In genomic region chr10:14562197-14562596, GRCh38 we compare ENCODE assay signal across 11 cellular contexts.
DNase-seq lines count a peak whose midpoint lies in the region; ATAC-seq and TF ChIP-seq lines count a peak whose summit lies in the region.
"Had no signal": no experiment of that assay in that cellular context is flagged by ENCODE, and none has a peak within 500 bp of the region (broad histone marks: within the 10 kb centered on the region; RNA-seq: fewer than 3 reads in every experiment).

No MANE protein-coding gene starts in this region.

- ATAC-seq in activated naive CD4-positive, alpha-beta T cell treated with anti-CD3 and anti-CD28 coated beads, Interleukin-2, amount 50 U/mL, for 72 hours, result peak; percentile 59 to 67
- ATAC-seq in naive thymus-derived CD8-positive, alpha-beta T cell, result peak in 1 of 2 donors; percentile 24
- ATAC-seq: psoas muscle had no signal

- TF ChIP-seq CTCF in HL-60 (IDR thresholded peaks at IDR 0.05; ENCODE audit: insufficient read depth, low read length) (no peak), ovary (IDR thresholded peaks at IDR 0.05) (no peak)

- H3K27me3 ChIP-seq in BLaER1, result no peaks in the 10 kb centered on the region
- H3K27me3 ChIP-seq in HL-60 (ENCODE audit: insufficient read depth, poor library complexity, severe bottlenecking), result no peaks in the 10 kb centered on the region
- H3K27me3 ChIP-seq in ovary, result no peaks in the 10 kb centered on the region

- H3K9ac ChIP-seq in BLaER1, result 0 out of 2 replicates have a peak overlapping the region, but pooled peaks have one; percentile 5

- peaks cover 0 to 12% of the 10 kb centered on the region in 2 donors for H3K9me3 Mint-ChIP-seq in activated naive CD4-positive, alpha-beta T cell treated with anti-CD3 and anti-CD28 coated beads, Interleukin-2, amount 50 U/mL, for 72 hours
- H3K9me3 Mint-ChIP-seq in naive thymus-derived CD8-positive, alpha-beta T cell, result peaks cover 0 to 9% (median 3%) of the 10 kb centered on the region in 9 donors

- H3K4me3 ChIP-seq in BLaER1 (no peak overlapping the region), HL-60 (replicated peaks; ENCODE audit: insufficient read depth, low read length) (no peak overlapping the region), ovary (no peak overlapping the region)
- H3K4me3 ChIP-seq: psoas muscle had no signal

- H4K20me1 ChIP-seq in BLaER1, result peaks cover 100% of the 10 kb centered on the region

- no peak for DNase-seq in HL-60 (ENCODE audit: low read depth in 1 of 2, low spot score in 1 of 2)
- no peak for DNase-seq in activated naive CD4-positive, alpha-beta T cell treated with anti-CD3 and anti-CD28 coated beads, Interleukin-2, amount 50 U/mL, for 72 hours (ENCODE audit: low spot score in 2 of 2)
- DNase-seq in naive thymus-derived CD8-positive, alpha-beta T cell, result no peak
- no peak for DNase-seq in ovary
- DNase-seq in DMS153 treated with DMSO at 0.1 percent for 48 hours (lab: John Stamatoyannopoulos, UW; ENCODE audit: unreplicated experiment), result no peak
- DNase-seq in HuH-7.5 (ENCODE audit: low spot score), result no peak
- no peak for DNase-seq in dedifferentiated amniotic fluid mesenchymal stem cell (ENCODE audit: extremely low spot score)
- DNase-seq: aorta; psoas muscle; stimulated activated CD4-positive, alpha-beta T cell treated with anti-CD3 and anti-CD28 coated beads, Interleukin-2, amount 100 ng/mL, for 24 hours had no signal

- no peak for TF ChIP-seq EP300 in ovary (IDR thresholded peaks at IDR 0.05)

- intact Hi-C loops in ovary (cut with DNase I), result no loop called here

- peak overlapping the region; percentile 81 to 89 (median 86) for H3K4me3 Mint-ChIP-seq in naive thymus-derived CD8-positive, alpha-beta T cell

- no peak for TF ChIP-seq POLR2A in ovary (IDR thresholded peaks at IDR 0.05)

- POLR2A ChIA-PET in naive thymus-derived CD8-positive, alpha-beta T cell (lab: Charles Lee), result interaction anchor here (0.6 to 5.3 kb wide), 12 partner anchors 9 to 275 kb away, joined by 3 to 30 read pairs (median 4); partner anchors contain the start of genes CDNF, HSPA14 and MSANTD7

- peak overlapping the region; percentile 90 for H3K4me2 ChIP-seq in BLaER1

- H3K9me3 ChIP-seq in BLaER1, result peaks cover 12% of the 10 kb centered on the region
- H3K9me3 ChIP-seq in ovary, result no peaks in the 10 kb centered on the region
- H3K9me3 ChIP-seq: psoas muscle had no signal

- peak overlapping the region; percentile 39; the same call in 1 of the 2 replicates for H3K27ac ChIP-seq in BLaER1
- H3K27ac ChIP-seq in HL-60 (replicated peaks), result peak overlapping the region; percentile 55
- H3K27ac ChIP-seq in ovary, result no peak overlapping the region
- H3K27ac ChIP-seq: psoas muscle had no signal

- H3K36me3 ChIP-seq in BLaER1, result peaks cover 43% of the 10 kb centered on the region
- H3K36me3 ChIP-seq in ovary, result no peaks in the 10 kb centered on the region

- no peaks in the 10 kb centered on the region for H3K27me3 Mint-ChIP-seq in naive thymus-derived CD8-positive, alpha-beta T cell

- H3K36me3 Mint-ChIP-seq in activated naive CD4-positive, alpha-beta T cell treated with anti-CD3 and anti-CD28 coated beads, Interleukin-2, amount 50 U/mL, for 72 hours, result peaks cover 17 to 59% of the 10 kb centered on the region in 2 donors
- peaks cover 16 to 23% (median 20%) of the 10 kb centered on the region in 3 donors for H3K36me3 Mint-ChIP-seq in naive thymus-derived CD8-positive, alpha-beta T cell

- H3K4me1 ChIP-seq in BLaER1 (peaks cover 100% of the 10 kb centered on the region), ovary (ENCODE audit: insufficient read depth) (no peaks in the 10 kb centered on the region)
- H3K4me1 ChIP-seq: psoas muscle had no signal

- peaks cover 55 to 98% (median 94%) of the 10 kb centered on the region in 4 donors for H3K4me1 Mint-ChIP-seq in naive thymus-derived CD8-positive, alpha-beta T cell

- peak overlapping the region; percentile 84 to 92 for H3K27ac Mint-ChIP-seq in activated naive CD4-positive, alpha-beta T cell treated with anti-CD3 and anti-CD28 coated beads, Interleukin-2, amount 50 U/mL, for 72 hours
- peak overlapping the region; percentile 92 to 99 (median 98) for H3K27ac Mint-ChIP-seq in naive thymus-derived CD8-positive, alpha-beta T cell

Comparison
In these comparisons a context has a peak if more than half of its experiments do, and no peak if none do; other contexts are left out.
1. H3K27ac ChIP-seq: peak in BLaER1 (single experiment) and HL-60 (single experiment); none in ovary (0 of 2).